Comparison of ENCODE assay signal across 16 cellular contexts in the genomic region with DNA sequence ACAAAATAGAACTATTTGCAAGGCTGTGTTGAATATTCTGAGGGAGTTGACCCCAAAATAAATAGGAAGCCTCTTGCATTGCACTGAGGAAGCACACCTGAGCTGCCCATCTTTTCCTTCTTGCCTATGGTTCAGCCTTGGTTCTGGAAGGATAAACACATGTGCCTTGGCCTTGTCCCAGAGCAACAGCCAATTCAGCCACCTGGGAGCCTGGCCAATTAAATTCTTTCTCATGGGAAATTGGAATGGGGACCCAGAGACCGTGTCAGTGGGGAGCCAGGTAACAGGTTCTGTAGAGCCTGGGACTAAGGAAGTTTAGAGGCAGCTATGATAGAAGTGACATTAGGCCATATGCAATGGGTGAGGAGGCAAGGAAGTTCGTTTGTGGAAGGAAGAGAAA.
DNase-seq lines count a peak whose midpoint lies in the region; ATAC-seq and TF ChIP-seq lines count a peak whose summit lies in the region.
"Had no signal": no experiment of that assay in that cellular context is flagged by ENCODE, and none has a peak within 500 bp of the region (broad histone marks: within the 10 kb centered on the region; RNA-seq: fewer than 3 reads in every experiment).

No MANE protein-coding gene starts in this region.

- no peaks in the 10 kb centered on the region for H3K4me1 Mint-ChIP-seq in T-helper 17 cell
- H3K4me1 Mint-ChIP-seq in nephron progenitor cell: peaks cover 28% of the 10 kb centered on the region

- H3K27me3 Mint-ChIP-seq in T-helper 17 cell: peaks cover 11% of the 10 kb centered on the region
- H3K27me3 Mint-ChIP-seq in nephron progenitor cell (ENCODE audit: low read depth, poor library complexity): peaks cover 7% of the 10 kb centered on the region

- TF ChIP-seq CTCF in 22Rv1 (IDR thresholded peaks at IDR 0.05): no peak
- TF ChIP-seq CTCF in dorsolateral prefrontal cortex (IDR thresholded peaks at IDR 0.05 in 54 of 56, conservative IDR thresholded peaks at IDR 0.05 in 2 of 56; ENCODE audit: low read depth in 1 of 56, partially characterized antibody in 56 of 56): no peak
- no peak for TF ChIP-seq CTCF in nephron progenitor cell (IDR thresholded peaks at IDR 0.05)
- no peak for TF ChIP-seq CTCF in right atrium auricular region (IDR thresholded peaks at IDR 0.05)

- H3K27ac ChIP-seq in 22Rv1 (peak overlapping the region; percentile 60), dorsolateral prefrontal cortex (peak overlapping the region in 47 of 59 donors; percentile 0 to 91 (median 79)), right atrium auricular region (no peak overlapping the region)

- H3K36me3 Mint-ChIP-seq in T-helper 17 cell (ENCODE audit: low read depth) (peaks cover 3% of the 10 kb centered on the region), nephron progenitor cell (ENCODE audit: low read depth) (no peaks in the 10 kb centered on the region)
- H3K36me3 Mint-ChIP-seq: CD4-positive, CD25-positive, alpha-beta regulatory T cell; CD8-positive, alpha-beta T cell had no signal

- H3K4me3 ChIP-seq in dorsolateral prefrontal cortex (no peak overlapping the region), right atrium auricular region (no peak overlapping the region)
- H3K4me3 ChIP-seq: HAP-1 had no signal

- H3K4me1 ChIP-seq in right atrium auricular region: peaks cover 0 to 8% of the 10 kb centered on the region in 2 donors
- H3K4me1 ChIP-seq: Caco-2, HAP-1 had no signal

- no peaks in the 10 kb centered on the region for H3K9me3 ChIP-seq in T-helper 17 cell (ENCODE audit: control insufficient read depth, low read length, poor library complexity, severe bottlenecking)
- no peaks in the 10 kb centered on the region for H3K9me3 ChIP-seq in right atrium auricular region
- H3K9me3 ChIP-seq: Caco-2, HAP-1 had no signal

- H3K27ac Mint-ChIP-seq in T-helper 17 cell (peak overlapping the region; percentile 5), nephron progenitor cell (peak overlapping the region; percentile 50)
- H3K27ac Mint-ChIP-seq: CD4-positive, CD25-positive, alpha-beta regulatory T cell; CD8-positive, alpha-beta T cell; HFFc6 had no signal

- DNase-seq in T-helper 17 cell: no peak
- DNase-seq in dorsolateral prefrontal cortex: no peak
- no peak for DNase-seq in nephron progenitor cell
- no peak for DNase-seq in dermis blood vessel endothelial cell
- no peak for DNase-seq in NCI-H1105 (lab: John Stamatoyannopoulos, UW)
- DNase-seq in right atrium auricular region (ENCODE audit: low spot score): no peak
- DNase-seq: Caco-2; CD4-positive, CD25-positive, alpha-beta regulatory T cell; CD8-positive, alpha-beta T cell; DMS153; DND-41; GOT3; HFFc6 had no signal

- no peaks in the 10 kb centered on the region for H3K36me3 ChIP-seq in right atrium auricular region
- H3K36me3 ChIP-seq: HAP-1 had no signal

- H3K9me3 Mint-ChIP-seq in nephron progenitor cell: no peaks in the 10 kb centered on the region
- H3K9me3 Mint-ChIP-seq: CD8-positive, alpha-beta T cell; HFFc6 had no signal

- intact Hi-C loops in dorsolateral prefrontal cortex (cut with DNase I): loop anchor here in 1 of 2 donors (5.0 kb wide), 1 partner anchor 84 kb away; no protein-coding TSS in a partner anchor

- H3K4me3 Mint-ChIP-seq in T-helper 17 cell (no peak overlapping the region), nephron progenitor cell (no peak overlapping the region)
- H3K4me3 Mint-ChIP-seq: CD4-positive, CD25-positive, alpha-beta regulatory T cell; CD8-positive, alpha-beta T cell; HFFc6 had no signal

- ATAC-seq in T-helper 17 cell: no peak
- ATAC-seq in HG02763 (IDR thresholded peaks at IDR 0.05; ENCODE audit: unreplicated experiment): no peak
- ATAC-seq: CD8-positive, alpha-beta T cell had no signal

- H3K27me3 ChIP-seq in dorsolateral prefrontal cortex (no peaks in the 10 kb centered on the region), right atrium auricular region (no peaks in the 10 kb centered on the region)

Comparison
In these comparisons a context has a peak if more than half of its experiments do, and no peak if none do; other contexts are left out.
1. H3K27ac ChIP-seq: peak in 22Rv1 (single experiment) and dorsolateral prefrontal cortex (47 of 59); none in right atrium auricular region (0 of 2).